18 cellular contexts compared by ENCODE assay signal in genomic region chr10:83222300-83222699, GRCh38.
A peak's percentile ranks its signal among the peaks of the same experiment; 100 is the strongest.
DNase-seq lines count a peak whose midpoint lies in the region; ATAC-seq, FAIRE-seq and TF ChIP-seq lines count a peak whose summit lies in the region.
"Had no signal": no experiment of that assay in that cellular context is flagged by ENCODE, and none has a peak within 500 bp of the region (broad histone marks: within the 10 kb centered on the region; RNA-seq: fewer than 3 reads in every experiment).

No MANE protein-coding gene starts in this region.

- H3K36me3 ChIP-seq in kidney (ENCODE audit: control insufficient read depth in 1 of 2, insufficient read depth in 2 of 2, low read length in 2 of 2) (no peaks in the 10 kb centered on the region), WERI-Rb-1 (no peaks in the 10 kb centered on the region)
- H3K36me3 ChIP-seq: HAP-1 had no signal

- H3K36me3 Mint-ChIP-seq in activated naive CD8-positive, alpha-beta T cell treated with anti-CD3 and anti-CD28 coated beads, Interleukin-2, amount 50 U/mL, for 24 hours (ENCODE audit: low read depth): no peaks in the 10 kb centered on the region
- H3K36me3 Mint-ChIP-seq: CD4-positive, CD25-positive, alpha-beta regulatory T cell had no signal

- ATAC-seq in GM21367 (IDR thresholded peaks at IDR 0.05; ENCODE audit: unreplicated experiment): no peak
- no peak for ATAC-seq in activated naive CD8-positive, alpha-beta T cell treated with anti-CD3 and anti-CD28 coated beads, Interleukin-2, amount 50 U/mL, for 24 hours

- H3K4me3 ChIP-seq in GM12865 (ENCODE audit: low read depth, low read length) (no peak overlapping the region), kidney (ENCODE audit: low read length in 2 of 2) (no peak overlapping the region), WERI-Rb-1 (ENCODE audit: low read depth, low read length) (no peak overlapping the region)
- H3K4me3 ChIP-seq: HAP-1 had no signal

- no peaks in the 10 kb centered on the region for H3K4me1 Mint-ChIP-seq in activated naive CD8-positive, alpha-beta T cell treated with anti-CD3 and anti-CD28 coated beads, Interleukin-2, amount 50 U/mL, for 24 hours
- H3K4me1 Mint-ChIP-seq: CD4-positive, CD25-positive, alpha-beta regulatory T cell had no signal

- no peak for FAIRE-seq in kidney (lab: Jason Lieb, UNC)
- FAIRE-seq: G401.6, GM12892 had no signal

- H3K27ac Mint-ChIP-seq in activated naive CD8-positive, alpha-beta T cell treated with anti-CD3 and anti-CD28 coated beads, Interleukin-2, amount 50 U/mL, for 24 hours: no peak overlapping the region
- H3K27ac Mint-ChIP-seq: CD4-positive, CD25-positive, alpha-beta regulatory T cell had no signal

- intact Hi-C loops in kidney (cut with DNase I): no loop called here

- H3K9me3 ChIP-seq in kidney (ENCODE audit: control insufficient read depth in 1 of 2, low read length in 2 of 2): no peaks in the 10 kb centered on the region
- H3K9me3 ChIP-seq in WERI-Rb-1 (ENCODE audit: severe bottlenecking): no peaks in the 10 kb centered on the region
- H3K9me3 ChIP-seq: HAP-1 had no signal

- H3K4me3 Mint-ChIP-seq in activated naive CD8-positive, alpha-beta T cell treated with anti-CD3 and anti-CD28 coated beads, Interleukin-2, amount 50 U/mL, for 24 hours: no peak overlapping the region
- H3K4me3 Mint-ChIP-seq: CD4-positive, CD25-positive, alpha-beta regulatory T cell had no signal

- no peaks in the 10 kb centered on the region for H3K4me1 ChIP-seq in kidney (ENCODE audit: control insufficient read depth in 1 of 2, insufficient read depth in 1 of 2, low read depth in 1 of 2, low read length in 2 of 2)
- H3K4me1 ChIP-seq: HAP-1 had no signal

- H3K27me3 Mint-ChIP-seq in activated naive CD8-positive, alpha-beta T cell treated with anti-CD3 and anti-CD28 coated beads, Interleukin-2, amount 50 U/mL, for 24 hours: no peaks in the 10 kb centered on the region
- H3K27me3 Mint-ChIP-seq: CD4-positive, CD25-positive, alpha-beta regulatory T cell had no signal

- TF ChIP-seq CTCF in GM12865 (IDR thresholded peaks at IDR 0.05; ENCODE audit: insufficient read depth, low read depth, low read length, missing control alignments) (no peak), kidney (IDR thresholded peaks at IDR 0.05; ENCODE audit: borderline replicate concordance, extremely low read depth, insufficient read depth) (no peak), WERI-Rb-1 (IDR thresholded peaks at IDR 0.05; ENCODE audit: low read depth, low read length) (no peak)

- peaks cover 4% of the 10 kb centered on the region for H3K9me3 Mint-ChIP-seq in activated naive CD8-positive, alpha-beta T cell treated with anti-CD3 and anti-CD28 coated beads, Interleukin-2, amount 50 U/mL, for 24 hours

- no peaks in the 10 kb centered on the region for H3K27me3 ChIP-seq in WERI-Rb-1 (ENCODE audit: insufficient read depth, low read depth, severe bottlenecking)

- H3K27ac ChIP-seq in kidney (ENCODE audit: low read depth in 2 of 2, low read length in 2 of 2) (no peak overlapping the region), WERI-Rb-1 (no peak overlapping the region)
- H3K27ac ChIP-seq: 22Rv1 had no signal

- peak; percentile 15 for DNase-seq in NCI-H345 (lab: John Stamatoyannopoulos, UW)
- DNase-seq in NCI-H345 treated with DMSO at 0.1 percent for 48 hours (lab: John Stamatoyannopoulos, UW; ENCODE audit: unreplicated experiment): no peak
- DNase-seq in GM12865 (ENCODE audit: low read depth): peak; percentile 7
- peak; percentile 61 for DNase-seq in kidney
- DNase-seq in WERI-Rb-1: no peak
- DNase-seq in activated naive CD8-positive, alpha-beta T cell treated with anti-CD3 and anti-CD28 coated beads, Interleukin-2, amount 50 U/mL, for 24 hours: no peak
- DNase-seq: Calu3; CD4-positive, CD25-positive, alpha-beta regulatory T cell; DMS 273 treated with DMSO at 0.1 percent for 48 hours; DMS79 treated with DMSO at 0.1 percent for 48 hours; EL; GOT3; IMR-90 had no signal

- H3K9ac ChIP-seq in kidney (ENCODE audit: low read length in 2 of 2): no peak overlapping the region

Comparison
In these comparisons a context has a peak if more than half of its experiments do, and no peak if none do; other contexts are left out.
1. DNase-seq: peak in NCI-H345 (single experiment), GM12865 (single experiment) and kidney (single experiment); none in NCI-H345 treated with DMSO at 0.1 percent for 48 hours (single experiment), WERI-Rb-1 (single experiment) and activated naive CD8-positive, alpha-beta T cell treated with anti-CD3 and anti-CD28 coated beads, Interleukin-2, amount 50 U/mL, for 24 hours (single experiment).